24 cellular contexts compared by ENCODE assay signal in the genomic region with DNA sequence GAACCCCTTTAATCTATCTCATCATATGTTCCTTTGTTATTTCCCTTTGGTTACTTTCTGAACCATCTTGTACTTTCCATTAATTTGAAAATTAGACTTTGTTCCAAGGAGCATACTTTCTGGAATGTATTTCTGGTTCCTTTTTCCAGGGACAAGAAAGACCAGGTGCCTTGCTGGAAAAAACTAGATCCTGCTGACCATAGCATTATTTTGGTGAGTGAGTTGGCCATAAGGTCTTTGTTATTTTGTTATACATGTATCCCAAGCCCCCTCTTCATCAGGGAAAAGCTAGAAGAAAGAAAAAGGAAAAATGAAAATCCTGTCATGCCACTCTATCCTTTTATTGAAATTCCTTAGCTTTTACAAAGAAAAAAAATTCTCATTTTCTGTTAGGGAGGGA.
"Had no signal": no experiment of that assay in that cellular context is flagged by ENCODE, and none has a peak within 500 bp of the region (broad histone marks: within the 10 kb centered on the region; RNA-seq: fewer than 3 reads in every experiment).

No MANE protein-coding gene starts in this region.

- H3K9me3 ChIP-seq: left ventricle myocardium inferior, ovary, suprapubic skin, transverse colon, upper lobe of left lung, vagina had no signal

- ATAC-seq: natural killer cell; sciatic nerve; stimulated activated effector memory CD8-positive, alpha-beta T cell treated with anti-CD3 and anti-CD28 coated beads, Interleukin-12 subunit alpha, Interleukin-12 subunit beta, amount 100 ng/mL, for 72 hours had no signal

- H3K9ac ChIP-seq: neural progenitor cell had no signal

- H3K79me2 ChIP-seq: hepatocyte had no signal

- H3K4me1 Mint-ChIP-seq: mesothelial cell of epicardium; naive B cell; natural killer cell; nephron progenitor cell; neural progenitor cell; stimulated activated effector memory CD8-positive, alpha-beta T cell treated with anti-CD3 and anti-CD28 coated beads, Interleukin-12 subunit alpha, Interleukin-12 subunit beta, amount 100 ng/mL, for 72 hours had no signal

- H3K36me3 ChIP-seq: left ventricle myocardium inferior, neural progenitor cell, ovary, right atrium auricular region, spleen, suprapubic skin, transverse colon, upper lobe of left lung, vagina had no signal

- H2AFZ ChIP-seq: hepatocyte, neural progenitor cell had no signal

- H3K36me3 Mint-ChIP-seq: mesothelial cell of epicardium; naive B cell; natural killer cell; neural progenitor cell; stimulated activated effector memory CD8-positive, alpha-beta T cell treated with anti-CD3 and anti-CD28 coated beads, Interleukin-12 subunit alpha, Interleukin-12 subunit beta, amount 100 ng/mL, for 72 hours had no signal

- H3K4me2 ChIP-seq: hepatocyte, neural progenitor cell had no signal

- H3K4me3 ChIP-seq: hepatocyte, left ventricle myocardium inferior, lung, neural progenitor cell, ovary, right atrium auricular region, skin epidermis, spleen, suprapubic skin, transverse colon, upper lobe of left lung, vagina had no signal

- H3K27ac Mint-ChIP-seq: mesothelial cell of epicardium; naive B cell; natural killer cell; nephron progenitor cell; neural progenitor cell; progenitor cell of endocrine pancreas; stimulated activated effector memory CD8-positive, alpha-beta T cell treated with anti-CD3 and anti-CD28 coated beads, Interleukin-12 subunit alpha, Interleukin-12 subunit beta, amount 100 ng/mL, for 72 hours; stimulated activated naive CD8-positive, alpha-beta T cell treated with anti-CD3 and anti-CD28 coated beads, Interleukin-15, Interleukin-2, amounts not matched to agents 100 ng/mL and 50 ng/mL, for 24 hours had no signal

- H3K4me3 Mint-ChIP-seq: mesothelial cell of epicardium; naive B cell; natural killer cell; nephron progenitor cell; neural progenitor cell; stimulated activated effector memory CD8-positive, alpha-beta T cell treated with anti-CD3 and anti-CD28 coated beads, Interleukin-12 subunit alpha, Interleukin-12 subunit beta, amount 100 ng/mL, for 72 hours; stimulated activated naive CD8-positive, alpha-beta T cell treated with anti-CD3 and anti-CD28 coated beads, Interleukin-15, Interleukin-2, amounts not matched to agents 100 ng/mL and 50 ng/mL, for 24 hours had no signal

- H3K27me3 Mint-ChIP-seq: naive B cell; progenitor cell of endocrine pancreas; stimulated activated naive CD8-positive, alpha-beta T cell treated with anti-CD3 and anti-CD28 coated beads, Interleukin-15, Interleukin-2, amounts not matched to agents 100 ng/mL and 50 ng/mL, for 24 hours had no signal

- H3K9me3 Mint-ChIP-seq: neural progenitor cell had no signal

- H3K27me3 ChIP-seq: hepatocyte, neural progenitor cell, ovary, right atrium auricular region, spleen, suprapubic skin, transverse colon, upper lobe of left lung, vagina had no signal

- H3K4me1 ChIP-seq: left ventricle myocardium inferior, neural progenitor cell, right atrium auricular region, spleen, suprapubic skin, transverse colon, upper lobe of left lung, vagina had no signal

- DNase-seq: islet precursor cell; left ventricle myocardium inferior; mesendoderm; naive B cell; natural killer cell; nephron progenitor cell; ovary; spleen; stimulated activated CD4-positive, alpha-beta T cell treated with anti-CD3 and anti-CD28 coated beads, Interleukin-4, amount 100 ng/mL, for 24 hours; stimulated activated naive CD4-positive, alpha-beta T cell; transverse colon; upper lobe of left lung had no signal

- H3K27ac ChIP-seq: hepatocyte, left ventricle myocardium inferior, neural progenitor cell, ovary, right atrium auricular region, skin epidermis, spleen, suprapubic skin, transverse colon, upper lobe of left lung, vagina had no signal
